Comparison of ENCODE assay signal across 11 cellular contexts in genomic region chr20:12166053-12166717, GRCh38.
DNase-seq lines count a peak whose midpoint lies in the region; ATAC-seq and FAIRE-seq lines count a peak whose summit lies in the region.
"Had no signal": no experiment of that assay in that cellular context is flagged by ENCODE, and none has a peak within 500 bp of the region (broad histone marks: within the 10 kb centered on the region; RNA-seq: fewer than 3 reads in every experiment).

No MANE protein-coding gene starts in this region.

- peak; percentile 48 for ATAC-seq in aorta (ENCODE audit: low FRiP score)

- 71 to 73% methylated on average over 4 of the region's 4 CpGs for WGBS in aorta, 2 donors

- H3K36me3 ChIP-seq in aorta (ENCODE audit: control insufficient read depth in 1 of 2, insufficient read depth in 2 of 2, low read length in 1 of 2), result no peaks in the 10 kb centered on the region

- no peaks in the 10 kb centered on the region for H3K9me3 ChIP-seq in aorta (ENCODE audit: control insufficient read depth, low read length)

- H3K4me1 ChIP-seq in aorta (ENCODE audit: control insufficient read depth in 1 of 2, insufficient read depth in 2 of 2, low read length in 2 of 2), result no peaks in the 10 kb centered on the region

- H3K27ac ChIP-seq in aorta (ENCODE audit: low read depth in 1 of 2, low read length in 2 of 2), result no peak overlapping the region

- no peaks in the 10 kb centered on the region for H3K27me3 ChIP-seq in aorta (ENCODE audit: control insufficient read depth in 1 of 2, insufficient read depth in 2 of 2, low read length in 1 of 2)

- DNase-seq in HTR-8/SVneo (ENCODE audit: insufficient read length, low spot score), result peak; percentile 1
- peak; percentile 74 for DNase-seq in astrocyte of the hippocampus (ENCODE audit: low read depth, low spot score)
- DNase-seq in hepatic stellate cell (ENCODE audit: low spot score), result peak; percentile 1
- DNase-seq in aorta, result peak in 1 of 2 donors; percentile 52
- no peak for DNase-seq in activated effector memory CD4-positive, alpha-beta T cell treated with anti-CD3 and anti-CD28 coated beads, Interleukin-2, amount 50 U/mL, for 16 hours
- DNase-seq in NCI-H510A treated with DMSO at 0.1 percent for 48 hours (lab: John Stamatoyannopoulos, UW), result no peak
- no peak for DNase-seq in activated CD4-positive, CD25-positive, alpha-beta regulatory T cell treated with anti-CD3 and anti-CD28 coated beads, Interleukin-2, amount 50 U/mL, for 72 hours
- DNase-seq: H7; immature natural killer cell; NK-92 treated with Interleukin-12 subunit alpha and Interleukin-12 subunit beta, amount 100 ng/mL, for 24 hours; stimulated activated naive CD4-positive, alpha-beta T cell had no signal

- intact Hi-C loops in aorta (cut with DNase I), result no loop called here

- H3K4me3 ChIP-seq in aorta (ENCODE audit: low read length in 2 of 2), result no peak overlapping the region

- FAIRE-seq in HTR-8/SVneo (lab: Jason Lieb, UNC), result no peak

Comparison
In these comparisons a context has a peak if more than half of its experiments do, and no peak if none do; other contexts are left out.
1. DNase-seq: peak in HTR-8/SVneo (single experiment), astrocyte of the hippocampus (single experiment) and hepatic stellate cell (single experiment); none in activated effector memory CD4-positive, alpha-beta T cell treated with anti-CD3 and anti-CD28 coated beads, Interleukin-2, amount 50 U/mL, for 16 hours (single experiment), NCI-H510A treated with DMSO at 0.1 percent for 48 hours (single experiment) and activated CD4-positive, CD25-positive, alpha-beta regulatory T cell treated with anti-CD3 and anti-CD28 coated beads, Interleukin-2, amount 50 U/mL, for 72 hours (single experiment).